In the genomic region with DNA sequence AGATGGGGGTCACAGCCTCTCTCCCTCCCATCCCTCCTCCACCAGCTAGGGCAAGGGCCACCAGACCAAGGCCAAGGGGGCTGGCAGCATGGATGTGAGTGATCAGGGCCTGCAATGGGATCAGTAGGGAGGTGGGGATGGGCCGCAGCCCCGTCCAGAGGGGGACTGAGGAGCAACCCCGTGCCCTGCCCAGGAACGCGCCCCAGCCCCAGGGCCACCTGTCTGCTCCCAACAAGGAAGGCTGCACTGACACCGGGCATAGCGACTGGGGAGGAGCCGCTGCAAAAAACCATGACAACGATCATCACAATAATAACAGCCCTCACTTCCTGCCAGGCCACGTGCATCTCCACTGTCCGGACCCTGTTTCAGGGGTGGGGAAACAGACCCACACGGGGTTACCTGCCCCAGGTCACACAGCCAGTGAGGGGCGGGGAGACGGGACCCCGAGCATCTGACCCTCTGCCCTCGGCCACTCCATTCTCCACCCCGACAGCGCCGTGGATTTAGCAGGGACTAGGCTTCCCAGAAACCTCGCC, we compare ENCODE assay signal across 8 cellular contexts. TPM values are rescaled to one million over a fixed set of nuclear protein-coding genes. Genes with fewer than 3 reads are reported as not detected.
A peak's percentile ranks its signal among the peaks of the same experiment; 100 is the strongest.
DNase-seq lines count a peak whose midpoint lies in the region; ATAC-seq, FAIRE-seq and TF ChIP-seq lines count a peak whose summit lies in the region.

No MANE protein-coding gene starts in this region.

- TF ChIP-seq CTCF in Caco-2 (IDR thresholded peaks at IDR 0.05; ENCODE audit: insufficient read depth in 1 of 2, low read depth in 1 of 2, low read length in 1 of 2, severe bottlenecking in 1 of 2, unreplicated experiment in 1 of 2) = no peak
- no peak for TF ChIP-seq CTCF in K562 (IDR thresholded peaks at IDR 0.05 in 2 of 3, conservative IDR thresholded peaks at IDR 0.05 in 1 of 3; ENCODE audit: insufficient read depth in 2 of 3, low read depth in 1 of 3, low read length in 3 of 3)

- BruUV-seq in Caco-2 (replicated peaks; lab: Mats Ljungman, UMichigan) = no TSS peak
- BruUV-seq in K562 (replicated peaks; lab: Mats Ljungman, UMichigan) = no TSS peak

- H3K4me1 ChIP-seq in Caco-2 (peaks cover 16% of the 10 kb centered on the region), HUES48 (ENCODE audit: control insufficient read depth, insufficient read depth, low read length) (peaks cover 40% of the 10 kb centered on the region), K562 (replicated peaks in 1 of 2; ENCODE audit: control insufficient read depth in 2 of 2, insufficient read depth in 2 of 2, low read length in 2 of 2) (peaks cover 15 to 70% of the 10 kb centered on the region in 2 experiments; a peak in 4 of 5 replicates)

- peaks cover 80% of the 10 kb centered on the region for H3K79me2 ChIP-seq in K562 (ENCODE audit: control insufficient read depth, insufficient read depth, low read length)

- peak overlapping the region; percentile 38 for H3K27ac ChIP-seq in HUES48 (ENCODE audit: low read depth, low read length)
- H3K27ac ChIP-seq in K562 (ENCODE audit: extremely low read depth, low read depth, low read length) = no peak overlapping the region

- CTCF ChIA-PET in Caco-2 (lab: Charles Lee) (no interaction called here), K562 (lab: Yijun Ruan, JAX; ENCODE audit: low intra/inter-chr PET ratio) (no interaction called here)

- DNase-seq in Caco-2 (no peak), K562 (ENCODE audit: extremely low read depth in 1 of 4, low spot score in 3 of 4) (no peak), naive B cell (peak; percentile 57), NCI-H345 (lab: John Stamatoyannopoulos, UW) (no peak), GOT3 (lab: John Stamatoyannopoulos, UW) (no peak)
- no peak for DNase-seq in activated naive CD4-positive, alpha-beta T cell treated with anti-CD3 and anti-CD28 coated beads, Interleukin-2, amount 50 U/mL, for 72 hours (ENCODE audit: low spot score in 2 of 2)

- peaks cover 5% of the 10 kb centered on the region for H3K9me1 ChIP-seq in K562 (ENCODE audit: control insufficient read depth, insufficient read depth, low read length)

- POLR2A ChIA-PET in Caco-2 (lab: Charles Lee) = no interaction called here
- POLR2A ChIA-PET in K562 (lab: Yijun Ruan, JAX) = no interaction called here

- in situ Hi-C loops in K562 (cut with MboI) = no loop called here

- H3K9me3 Mint-ChIP-seq in Caco-2 (ENCODE audit: unreplicated experiment) (no peaks in the 10 kb centered on the region), naive B cell (no peaks in the 10 kb centered on the region)
- no peaks in the 10 kb centered on the region for H3K9me3 Mint-ChIP-seq in activated naive CD4-positive, alpha-beta T cell treated with anti-CD3 and anti-CD28 coated beads, Interleukin-2, amount 50 U/mL, for 72 hours

- 43% methylated on average over 10 of the region's 20 CpGs for WGBS in K562 (ENCODE audit: insufficient coverage, low coverage, missing lambda C conversion rate)

- no peaks in the 10 kb centered on the region for H3K27me3 Mint-ChIP-seq in Caco-2 (ENCODE audit: insufficient read depth, unreplicated experiment)
- H3K27me3 Mint-ChIP-seq in naive B cell = no peaks in the 10 kb centered on the region

- H3K4me1 Mint-ChIP-seq in Caco-2 (ENCODE audit: low read depth, unreplicated experiment) (peaks cover 18% of the 10 kb centered on the region), naive B cell (peaks cover 38 to 64% (median 56%) of the 10 kb centered on the region in 3 donors)

- TF ChIP-seq POLR2A in K562 (conservative IDR thresholded peaks at IDR 0.05) = no peak

- peaks cover 25% of the 10 kb centered on the region for H3K36me3 Mint-ChIP-seq in Caco-2 (ENCODE audit: insufficient read depth, unreplicated experiment)
- H3K36me3 Mint-ChIP-seq in naive B cell = no peaks in the 10 kb centered on the region
- no peaks in the 10 kb centered on the region for H3K36me3 Mint-ChIP-seq in activated naive CD4-positive, alpha-beta T cell treated with anti-CD3 and anti-CD28 coated beads, Interleukin-2, amount 50 U/mL, for 72 hours

- no peak overlapping the region for H2AFZ ChIP-seq in K562 (ENCODE audit: low read depth, low read length)

- H4K20me1 ChIP-seq in K562 (replicated peaks; ENCODE audit: control insufficient read depth, insufficient read depth, low read length) = peaks cover 61% of the 10 kb centered on the region

- intact Hi-C loops in Caco-2 (cut with micrococcal nuclease; ENCODE audit: unreplicated experiment) = no loop called here
- intact Hi-C loops in K562 (cut with micrococcal nuclease) = no loop called here

- no peak for FAIRE-seq in K562 (lab: Jason Lieb, UNC)

- H3K27ac Mint-ChIP-seq in Caco-2 (ENCODE audit: unreplicated experiment) (peak overlapping the region; percentile 32), naive B cell (peak overlapping the region; percentile 91 to 97 (median 94))
- no peak overlapping the region for H3K27ac Mint-ChIP-seq in activated naive CD4-positive, alpha-beta T cell treated with anti-CD3 and anti-CD28 coated beads, Interleukin-2, amount 50 U/mL, for 72 hours

- no peaks in the 10 kb centered on the region for H3K36me3 ChIP-seq in Caco-2 (ENCODE audit: control insufficient read depth, insufficient read depth, low read length)
- H3K36me3 ChIP-seq in HUES48 (ENCODE audit: control insufficient read depth, insufficient read depth, low read length) = 0 out of 2 replicates have a peak, but pooled peaks cover 7% of the 10 kb centered on the region
- no peaks in the 10 kb centered on the region for H3K36me3 ChIP-seq in K562 (ENCODE audit: control insufficient read depth, insufficient read depth, low read length)

- H3K9ac ChIP-seq in HUES48 (ENCODE audit: low read depth, low read length) (no peak overlapping the region), K562 (ENCODE audit: insufficient read depth in 1 of 2, low read depth in 2 of 2, low read length in 2 of 2) (peak overlapping the region in 1 of 2 experiments; percentile 80; a peak in 1 of 4 replicates)

- peak; percentile 36 for ATAC-seq in K562
- peak; percentile 78 to 80 for ATAC-seq in naive B cell (ENCODE audit: low read depth in 2 of 2)
- ATAC-seq in HG03439 (IDR thresholded peaks at IDR 0.05; ENCODE audit: unreplicated experiment) = no peak
- ATAC-seq in activated naive CD4-positive, alpha-beta T cell treated with anti-CD3 and anti-CD28 coated beads, Interleukin-2, amount 50 U/mL, for 72 hours = no peak

- H3K27me3 ChIP-seq in Caco-2 (replicated peaks; ENCODE audit: control insufficient read depth, insufficient read depth, low read length) = no peaks in the 10 kb centered on the region
- H3K27me3 ChIP-seq in HUES48 (ENCODE audit: control insufficient read depth, insufficient read depth, low read length) = no peaks in the 10 kb centered on the region
- no peaks in the 10 kb centered on the region for H3K27me3 ChIP-seq in K562 (ENCODE audit: control insufficient read depth in 2 of 2, insufficient read depth in 2 of 2, low read length in 2 of 2)

- H3K4me2 ChIP-seq in K562 (ENCODE audit: insufficient read depth, low read length) = no peak overlapping the region

- H3K9me3 ChIP-seq in Caco-2 (no peaks in the 10 kb centered on the region), HUES48 (ENCODE audit: control insufficient read depth, insufficient read depth, low read length) (no peaks in the 10 kb centered on the region), K562 (replicated peaks; ENCODE audit: control insufficient read depth, insufficient read depth, low read depth, low read length) (no peaks in the 10 kb centered on the region)

- TF ChIP-seq EP300 in K562 (IDR thresholded peaks at IDR 0.05; ENCODE audit: low read length) = no peak

- H3K4me3 ChIP-seq in Caco-2 (ENCODE audit: low read depth, low read length) (no peak overlapping the region), HUES48 (ENCODE audit: low read depth, low read length) (no peak overlapping the region), K562 (no peak overlapping the region)

- H3K4me3 Mint-ChIP-seq in Caco-2 (ENCODE audit: unreplicated experiment) (no peak overlapping the region), naive B cell (peak overlapping the region in 5 of 8 donors; percentile 16 to 74 (median 51))

- no peak for TF ChIP-seq RAD21 in K562 (CRISPR knock-in tag; conservative IDR thresholded peaks at IDR 0.05 in 1 of 2, IDR thresholded peaks at IDR 0.05 in 1 of 2)

TF ChIP-seq in K562, 482 proteins besides CTCF, POLR2A, EP300 and RAD21 (continues in another document):
- TF ChIP-seq USF1 (CRISPR knock-in tag; IDR thresholded peaks at IDR 0.05) (0 out of 2 replicates have a peak, but pooled peaks have one; percentile 9), MAX (CRISPR knock-in tag; IDR thresholded peaks at IDR 0.05) (peak; percentile 63; the same call in 1 of the 2 replicates)

RNA-seq across cellular contexts. Expression of gene NCOR2, which starts 24.3 kb away (rescaled TPM):
- total RNA-seq in Caco-2 (2022) = 243 and 250 TPM in 2 replicates
- total RNA-seq in K562 (2011; cell fraction: chromatin; rRNA removed; ENCODE audit: low replicate concordance) = 66.7 and 165 TPM in 2 replicates
- total RNA-seq in K562 (2011; cell fraction: nucleolus; rRNA removed) = 51.9 and 54.2 TPM in 2 replicates
- 57.6 and 83.1 TPM in 2 replicates for total RNA-seq in K562 (2011; cell fraction: nucleoplasm; rRNA removed)
- total RNA-seq in K562 (2014; rRNA removed) = 18.2 and 22.3 TPM in 2 replicates
- total RNA-seq in K562 (2014; rRNA removed; fragmentation: Illumina TruSeq; extraction: Trizol) = 2.8 and 4.1 TPM in 2 replicates
- total RNA-seq in K562 (2015; rRNA removed; fragmentation: Illumina TruSeq; extraction: Trizol) = 8.1 and 8.4 TPM in 2 replicates
- total RNA-seq in K562 (2021) = 124 and 126 TPM in 2 replicates
- 3.1 and 4.2 TPM in 2 replicates for polyA plus RNA-seq in K562 (2011; rRNA removed)
- 4.1 and 9.7 TPM in 2 replicates for polyA plus RNA-seq in K562 (2011; cell fraction: cytosol; rRNA removed)
- 20.4 and 29.6 TPM in 2 replicates for polyA plus RNA-seq in K562 (2011; cell fraction: nucleus; rRNA removed)
- 56.5 and 65.0 TPM in 2 replicates for polyA plus RNA-seq in K562 (2012)
- 22.6 and 36.3 TPM in 2 replicates for polyA plus RNA-seq in K562 (2014; fragmentation: Illumina TruSeq; extraction: Trizol)
- polyA plus RNA-seq in K562 (2014; fragmentation: Nextera tagmentation; extraction: Ambion mirVana) = under 1 TPM; 0.18 to 0.20 TPM
- 24.9 and 29.2 TPM in 2 replicates for polyA plus RNA-seq in K562 (2014; rRNA removed)
- 7.3 and 9.9 TPM in 2 replicates for polyA minus RNA-seq in K562 (2011; rRNA and poly(A)+ RNA removed)
- polyA minus RNA-seq in K562 (2011; cell fraction: cytosol; rRNA and poly(A)+ RNA removed) = 27.1 and 60.8 TPM in 2 replicates
- 18.8 and 19.2 TPM in 2 replicates for polyA minus RNA-seq in K562 (2011; cell fraction: nucleus; rRNA and poly(A)+ RNA removed)
- 10 to 100 TPM in 1 of 6 donors, 1 to 10 TPM in 5; 2.4 to 15.8 (median 4.0) TPM for polyA plus RNA-seq in naive B cell (ENCODE audit: low read depth in 6 of 6)
- total RNA-seq in activated naive CD4-positive, alpha-beta T cell treated with anti-CD3 and anti-CD28 coated beads, Interleukin-2, amount 50 U/mL, for 72 hours = 100 to 1,000 TPM in 1 of 2 donors, 10 to 100 TPM in 1; 66.8 to 125 TPM

Comparison
In these comparisons a context has a peak if more than half of its experiments do, and no peak if none do; other contexts are left out.
1. H3K27ac Mint-ChIP-seq: peak in Caco-2 (single experiment) and naive B cell (6 of 6); none in activated naive CD4-positive, alpha-beta T cell treated with anti-CD3 and anti-CD28 coated beads, Interleukin-2, amount 50 U/mL, for 72 hours (0 of 2).
2. ATAC-seq: peak in K562 (single experiment) and naive B cell (2 of 2); none in HG03439 (single experiment) and activated naive CD4-positive, alpha-beta T cell treated with anti-CD3 and anti-CD28 coated beads, Interleukin-2, amount 50 U/mL, for 72 hours (0 of 2).